ENCODE assay signal across 8 cellular contexts in genomic region chr3:36380171-36381031, GRCh38. TPM values are rescaled to one million over a fixed set of nuclear protein-coding genes. Genes with fewer than 3 reads are reported as not detected.
DNase-seq lines count a peak whose midpoint lies in the region; ATAC-seq and TF ChIP-seq lines count a peak whose summit lies in the region.

Gene STAC, plus strand, starts transcription at chr3:36380504. Its CDS starts 140 bp downstream, at chr3:36380644.

- intact Hi-C loops in right lobe of liver (cut with DNase I): no loop called here

- peak; percentile 27 to 63 (median 46) for ATAC-seq in right lobe of liver
- no peak for ATAC-seq in GM21360 (IDR thresholded peaks at IDR 0.05; ENCODE audit: unreplicated experiment)

- H3K4me3 ChIP-seq in right lobe of liver (peak within 1 kb of the TSS; percentile 28 to 42 (median 35)), thymus (ENCODE audit: low read length) (peak within 1 kb of the TSS; percentile 48)

- DNase-seq in activated T-cell treated with anti-CD3 and anti-CD28 coated beads for 48 hours (ENCODE audit: low read depth) (peak; percentile 9), NCI-H82 (lab: John Stamatoyannopoulos, UW) (peak; percentile 81), cerebellar cortex (ENCODE audit: low spot score) (peak; percentile 57), right lobe of liver (peak in 2 of 3 donors; percentile 32 to 46), NCI-H1436 (lab: John Stamatoyannopoulos, UW) (no peak)
- no peak for DNase-seq in activated T-cell treated with anti-CD3 and anti-CD28 coated beads, Interleukin-2, amount 50 U/mL, for 1 hour

- H3K9me3 ChIP-seq in right lobe of liver: no peaks in the 10 kb centered on the region
- no peaks in the 10 kb centered on the region for H3K9me3 ChIP-seq in thymus (ENCODE audit: control insufficient read depth)

- no peak within 1 kb of the TSS for H3K27ac ChIP-seq in right lobe of liver
- no peak within 1 kb of the TSS for H3K27ac ChIP-seq in thymus (ENCODE audit: low read depth)

- TF ChIP-seq CTCF in right lobe of liver (IDR thresholded peaks at IDR 0.05): no peak

- H3K4me1 ChIP-seq in right lobe of liver (peaks cover 0 to 8% (median 0%) of the 10 kb centered on the region in 4 donors), thymus (ENCODE audit: control insufficient read depth, insufficient read depth, low read length) (peaks cover 6% of the 10 kb centered on the region)

- no peaks in the 10 kb centered on the region for H3K27me3 ChIP-seq in right lobe of liver
- peaks cover 16% of the 10 kb centered on the region for H3K27me3 ChIP-seq in thymus (ENCODE audit: control insufficient read depth, insufficient read depth)

- 2% methylated on average over 27 of the region's 76 CpGs for WGBS in right lobe of liver (ENCODE audit: insufficient coverage, low coverage, low lambda C conversion rate, missing lambda C conversion rate)
- WGBS in thymus: 2% methylated on average over 76 of the region's 76 CpGs

- H3K36me3 ChIP-seq in right lobe of liver: no peaks in the 10 kb centered on the region
- H3K36me3 ChIP-seq in thymus (ENCODE audit: control insufficient read depth, insufficient read depth): no peaks in the 10 kb centered on the region

- no peak for TF ChIP-seq POLR2A in right lobe of liver (IDR thresholded peaks at IDR 0.05)

RNA-seq across cellular contexts. Expression of gene STAC, which starts in this region (rescaled TPM):
- 1 to 10 TPM in 1 of 6 experiments, under 1 TPM in 5; 0.19 to 1.2 (median 0.70) TPM for total RNA-seq in right lobe of liver
- 0.80 TPM for polyA plus RNA-seq in thymus

Comparison
In these comparisons a context has a peak if more than half of its experiments do, and no peak if none do; other contexts are left out.
1. DNase-seq: peak in activated T-cell treated with anti-CD3 and anti-CD28 coated beads for 48 hours (single experiment), NCI-H82 (single experiment), cerebellar cortex (single experiment) and right lobe of liver (2 of 3); none in activated T-cell treated with anti-CD3 and anti-CD28 coated beads, Interleukin-2, amount 50 U/mL, for 1 hour (single experiment) and NCI-H1436 (single experiment).